In genomic region chr5:96808868-96809558, GRCh38 we compare ENCODE assay signal across 1 cellular context.
TF ChIP-seq lines count a peak whose summit lies in the region.

No MANE protein-coding gene starts in this region.

TF ChIP-seq in HCT116, 20 proteins besides CTCF, POLR2A, EP300 and RAD21 (continued from another document):
- no peak for TF ChIP-seq REST (IDR thresholded peaks at IDR 0.05; ENCODE audit: low read depth)
- no peak for TF ChIP-seq ZFX (IDR thresholded peaks at IDR 0.05)
- TF ChIP-seq SIN3A (IDR thresholded peaks at IDR 0.05; ENCODE audit: low read depth): no peak
- TF ChIP-seq YY1 (IDR thresholded peaks at IDR 0.05; ENCODE audit: extremely low read depth, insufficient replicate concordance, low read depth, low read length): no peak
- no peak for TF ChIP-seq EZH2phosphoT487 (IDR thresholded peaks at IDR 0.05; ENCODE audit: borderline replicate concordance)
- no peak for TF ChIP-seq FOSL1 (IDR thresholded peaks at IDR 0.05; ENCODE audit: low read depth)
- no peak for TF ChIP-seq POLR2AphosphoS5 (IDR thresholded peaks at IDR 0.05; ENCODE audit: low read depth, low read length)
- no peak for TF ChIP-seq TCF7L2 (IDR thresholded peaks at IDR 0.05; ENCODE audit: borderline replicate concordance, extremely low read depth, insufficient read depth, insufficient read length)
- TF ChIP-seq CBX3 (IDR thresholded peaks at IDR 0.05; ENCODE audit: low read depth): no peak
